Comparison of ENCODE assay signal across 8 cellular contexts in genomic region chr5:122091942-122092600, GRCh38. TPM values are rescaled to one million over a fixed set of nuclear protein-coding genes. Genes with fewer than 3 reads are reported as not detected.
A peak's percentile ranks its signal among the peaks of the same experiment; 100 is the strongest.
DNase-seq lines count a peak whose midpoint lies in the region; ATAC-seq and TF ChIP-seq lines count a peak whose summit lies in the region.

No MANE protein-coding gene starts in this region.

- H3K27me3 Mint-ChIP-seq in activated CD4-positive, alpha-beta T cell treated with anti-CD3 and anti-CD28 coated beads, Interleukin-2, amount 10 ng/mL, durations not matched to agents 24 days and 14 days: peaks cover 7% of the 10 kb centered on the region
- H3K27me3 Mint-ChIP-seq in activated CD4-positive, alpha-beta T cell treated with anti-CD3 and anti-CD28 coated beads, Interleukin-2, amount 10 ng/mL, durations not matched to agents 7 days and 5 days: peaks cover 7% of the 10 kb centered on the region
- H3K27me3 Mint-ChIP-seq in type B pancreatic cell: peaks cover 15% of the 10 kb centered on the region
- peaks cover 3% of the 10 kb centered on the region for H3K27me3 Mint-ChIP-seq in activated T-cell treated with anti-CD3 and anti-CD28 coated beads, Interleukin-2, amount 50 U/mL, for 4 hours (ENCODE audit: low read depth)

- H3K27ac Mint-ChIP-seq in activated CD4-positive, alpha-beta T cell treated with anti-CD3 and anti-CD28 coated beads, Interleukin-2, amount 10 ng/mL, durations not matched to agents 24 days and 14 days: no peak overlapping the region
- no peak overlapping the region for H3K27ac Mint-ChIP-seq in activated CD4-positive, alpha-beta T cell treated with anti-CD3 and anti-CD28 coated beads, Interleukin-2, amount 10 ng/mL, durations not matched to agents 7 days and 5 days
- H3K27ac Mint-ChIP-seq in type B pancreatic cell: no peak overlapping the region

- no peaks in the 10 kb centered on the region for H3K36me3 Mint-ChIP-seq in activated CD4-positive, alpha-beta T cell treated with anti-CD3 and anti-CD28 coated beads, Interleukin-2, amount 10 ng/mL, durations not matched to agents 24 days and 14 days (ENCODE audit: low read depth)
- no peaks in the 10 kb centered on the region for H3K36me3 Mint-ChIP-seq in activated CD4-positive, alpha-beta T cell treated with anti-CD3 and anti-CD28 coated beads, Interleukin-2, amount 10 ng/mL, durations not matched to agents 7 days and 5 days (ENCODE audit: low read depth)
- no peaks in the 10 kb centered on the region for H3K36me3 Mint-ChIP-seq in type B pancreatic cell
- no peaks in the 10 kb centered on the region for H3K36me3 Mint-ChIP-seq in activated T-cell treated with anti-CD3 and anti-CD28 coated beads, Interleukin-2, amount 50 U/mL, for 4 hours (ENCODE audit: insufficient read depth)

- H3K9me3 ChIP-seq in RWPE2 (ENCODE audit: severe bottlenecking): no peaks in the 10 kb centered on the region

- H3K4me1 ChIP-seq in RWPE2 (ENCODE audit: insufficient read depth, poor library complexity, severe bottlenecking): no peaks in the 10 kb centered on the region

- ATAC-seq in RWPE2 (ENCODE audit: low read depth) (peak; percentile 64), HG02798 (IDR thresholded peaks at IDR 0.05; ENCODE audit: poor library complexity, unreplicated experiment) (no peak), HG03565 (IDR thresholded peaks at IDR 0.05; ENCODE audit: unreplicated experiment) (no peak)
- no peak for ATAC-seq in activated T-cell treated with anti-CD3 and anti-CD28 coated beads, Interleukin-2, amount 50 U/mL, for 4 hours

- H3K9me3 Mint-ChIP-seq in activated CD4-positive, alpha-beta T cell treated with anti-CD3 and anti-CD28 coated beads, Interleukin-2, amount 10 ng/mL, durations not matched to agents 24 days and 14 days: no peaks in the 10 kb centered on the region
- H3K9me3 Mint-ChIP-seq in activated CD4-positive, alpha-beta T cell treated with anti-CD3 and anti-CD28 coated beads, Interleukin-2, amount 10 ng/mL, durations not matched to agents 7 days and 5 days: no peaks in the 10 kb centered on the region
- no peaks in the 10 kb centered on the region for H3K9me3 Mint-ChIP-seq in type B pancreatic cell
- H3K9me3 Mint-ChIP-seq in activated T-cell treated with anti-CD3 and anti-CD28 coated beads, Interleukin-2, amount 50 U/mL, for 4 hours: no peaks in the 10 kb centered on the region

- no peak overlapping the region for H3K4me3 ChIP-seq in RWPE2 (ENCODE audit: severe bottlenecking)

- H3K4me1 Mint-ChIP-seq in activated CD4-positive, alpha-beta T cell treated with anti-CD3 and anti-CD28 coated beads, Interleukin-2, amount 10 ng/mL, durations not matched to agents 24 days and 14 days: no peaks in the 10 kb centered on the region
- H3K4me1 Mint-ChIP-seq in activated CD4-positive, alpha-beta T cell treated with anti-CD3 and anti-CD28 coated beads, Interleukin-2, amount 10 ng/mL, durations not matched to agents 7 days and 5 days: no peaks in the 10 kb centered on the region
- H3K4me1 Mint-ChIP-seq in type B pancreatic cell (ENCODE audit: unreplicated experiment): no peaks in the 10 kb centered on the region
- no peaks in the 10 kb centered on the region for H3K4me1 Mint-ChIP-seq in activated T-cell treated with anti-CD3 and anti-CD28 coated beads, Interleukin-2, amount 50 U/mL, for 4 hours (ENCODE audit: low read depth)

- DNase-seq in activated CD4-positive, alpha-beta T cell treated with anti-CD3 and anti-CD28 coated beads, Interleukin-2, amount 10 ng/mL, durations not matched to agents 24 days and 14 days: peak; percentile 36
- no peak for DNase-seq in activated CD4-positive, alpha-beta T cell treated with anti-CD3 and anti-CD28 coated beads, Interleukin-2, amount 10 ng/mL, durations not matched to agents 7 days and 5 days
- DNase-seq in RWPE2 (ENCODE audit: low spot score) (no peak), glomerular visceral epithelial cell (ENCODE audit: extremely low spot score) (peak; percentile 51), type B pancreatic cell (ENCODE audit: extremely low spot score, unreplicated experiment) (no peak)
- DNase-seq in activated T-cell treated with anti-CD3 and anti-CD28 coated beads, Interleukin-2, amount 50 U/mL, for 4 hours: no peak

- intact Hi-C loops in activated CD4-positive, alpha-beta T cell treated with anti-CD3 and anti-CD28 coated beads, Interleukin-2, amount 10 ng/mL, durations not matched to agents 24 days and 14 days (cut with micrococcal nuclease): no loop called here

- TF ChIP-seq CTCF in RWPE2 (IDR thresholded peaks at IDR 0.05; ENCODE audit: poor library complexity, severe bottlenecking) (peak; percentile 83), type B pancreatic cell (conservative IDR thresholded peaks at IDR 0.05) (peak; percentile 67)

- H3K36me3 ChIP-seq in RWPE2 (ENCODE audit: low read depth): no peaks in the 10 kb centered on the region

- POLR2A ChIA-PET in activated CD4-positive, alpha-beta T cell treated with anti-CD3 and anti-CD28 coated beads, Interleukin-2, amount 10 ng/mL, durations not matched to agents 7 days and 5 days (lab: Charles Lee): no interaction called here

- H3K4me3 Mint-ChIP-seq in activated CD4-positive, alpha-beta T cell treated with anti-CD3 and anti-CD28 coated beads, Interleukin-2, amount 10 ng/mL, durations not matched to agents 24 days and 14 days: no peak overlapping the region
- no peak overlapping the region for H3K4me3 Mint-ChIP-seq in activated CD4-positive, alpha-beta T cell treated with anti-CD3 and anti-CD28 coated beads, Interleukin-2, amount 10 ng/mL, durations not matched to agents 7 days and 5 days
- no peak overlapping the region for H3K4me3 Mint-ChIP-seq in type B pancreatic cell
- no peak overlapping the region for H3K4me3 Mint-ChIP-seq in activated T-cell treated with anti-CD3 and anti-CD28 coated beads, Interleukin-2, amount 50 U/mL, for 4 hours

- no peak overlapping the region for H3K27ac ChIP-seq in RWPE2 (ENCODE audit: poor library complexity, severe bottlenecking)

- no peaks in the 10 kb centered on the region for H3K27me3 ChIP-seq in RWPE2 (ENCODE audit: insufficient read depth, poor library complexity, severe bottlenecking)

- CTCF ChIA-PET in activated CD4-positive, alpha-beta T cell treated with anti-CD3 and anti-CD28 coated beads, Interleukin-2, amount 10 ng/mL, durations not matched to agents 7 days and 5 days (lab: Charles Lee): no interaction called here

RNA-seq across cellular contexts. Expression of gene LOX, which starts 14.0 kb away (rescaled TPM):
- total RNA-seq in activated CD4-positive, alpha-beta T cell treated with anti-CD3 and anti-CD28 coated beads, Interleukin-2, amount 10 ng/mL, durations not matched to agents 24 days and 14 days: 0.05 TPM in 1 of 2 replicates, not detected in the other
- under 1 TPM; 0.04 to 0.10 TPM for total RNA-seq in activated CD4-positive, alpha-beta T cell treated with anti-CD3 and anti-CD28 coated beads, Interleukin-2, amount 10 ng/mL, durations not matched to agents 7 days and 5 days
- 0.90 and 6.6 TPM in 2 replicates for total RNA-seq in type B pancreatic cell (ENCODE audit: low replicate concordance)
- under 1 TPM; 0.20 to 0.40 (median 0.27) TPM for total RNA-seq in activated T-cell treated with anti-CD3 and anti-CD28 coated beads, Interleukin-2, amount 50 U/mL, for 4 hours

RNA-seq across cellular contexts. Expression of gene ZNF474, which starts 37.3 kb away (rescaled TPM):
- not detected in 2 replicates for total RNA-seq in activated CD4-positive, alpha-beta T cell treated with anti-CD3 and anti-CD28 coated beads, Interleukin-2, amount 10 ng/mL, durations not matched to agents 24 days and 14 days
- total RNA-seq in activated CD4-positive, alpha-beta T cell treated with anti-CD3 and anti-CD28 coated beads, Interleukin-2, amount 10 ng/mL, durations not matched to agents 7 days and 5 days: not detected
- total RNA-seq in type B pancreatic cell (ENCODE audit: low replicate concordance): 0.24 and 1.9 TPM in 2 replicates
- under 1 TPM in 2 of 3 donors, not detected in 1; 0.25 to 0.40 TPM for total RNA-seq in activated T-cell treated with anti-CD3 and anti-CD28 coated beads, Interleukin-2, amount 50 U/mL, for 4 hours

Comparison
In these comparisons a context has a peak if more than half of its experiments do, and no peak if none do; other contexts are left out.
1. DNase-seq: peak in activated CD4-positive, alpha-beta T cell treated with anti-CD3 and anti-CD28 coated beads, Interleukin-2, amount 10 ng/mL, durations not matched to agents 24 days and 14 days (single experiment) and glomerular visceral epithelial cell (single experiment); none in activated CD4-positive, alpha-beta T cell treated with anti-CD3 and anti-CD28 coated beads, Interleukin-2, amount 10 ng/mL, durations not matched to agents 7 days and 5 days (single experiment), RWPE2 (single experiment), type B pancreatic cell (single experiment) and activated T-cell treated with anti-CD3 and anti-CD28 coated beads, Interleukin-2, amount 50 U/mL, for 4 hours (single experiment).